18 cellular contexts compared by ENCODE assay signal in genomic region chr3:480070-480469, GRCh38.
DNase-seq lines count a peak whose midpoint lies in the region; ATAC-seq and TF ChIP-seq lines count a peak whose summit lies in the region.
"Had no signal": no experiment of that assay in that cellular context is flagged by ENCODE, and none has a peak within 500 bp of the region (broad histone marks: within the 10 kb centered on the region; RNA-seq: fewer than 3 reads in every experiment).

No MANE protein-coding gene starts in this region.

- peaks cover 1% of the 10 kb centered on the region for H3K36me3 Mint-ChIP-seq in progenitor cell of endocrine pancreas (ENCODE audit: insufficient read depth)
- no peaks in the 10 kb centered on the region for H3K36me3 Mint-ChIP-seq in activated T-cell treated with anti-CD3 and anti-CD28 coated beads, Interleukin-2, amount 50 U/mL, for 72 hours (ENCODE audit: insufficient read depth in 2 of 2)
- H3K36me3 Mint-ChIP-seq: stimulated activated effector memory CD8-positive, alpha-beta T cell treated with anti-CD3 and anti-CD28 coated beads, Interleukin-12 subunit alpha, Interleukin-12 subunit beta, amount 100 ng/mL, for 72 hours had no signal

- DNase-seq in putamen (ENCODE audit: low spot score) = no peak
- no peak for DNase-seq in progenitor cell of endocrine pancreas (ENCODE audit: low spot score, unreplicated experiment)
- no peak for DNase-seq in NCI-H187 treated with DMSO at 0.1 percent for 48 hours (lab: John Stamatoyannopoulos, UW)
- no peak for DNase-seq in activated T-cell treated with anti-CD3 and anti-CD28 coated beads, Interleukin-2, amount 50 U/mL, for 72 hours
- DNase-seq: activated CD4-positive, alpha-beta T cell treated with anti-CD3 and anti-CD28 coated beads, Interleukin-2, amount 10 ng/mL, durations not matched to agents 7 days and 5 days; body of pancreas; H7; kidney glomerular epithelial cell; mesenchymal stem cell; NCI-H1417 treated with DMSO at 0.1 percent for 48 hours; stimulated activated CD4-positive, alpha-beta T cell treated with anti-CD3 and anti-CD28 coated beads, Interleukin-12 subunit alpha, Interleukin-12 subunit beta, amount 100 ng/mL, for 4 hours; tibial artery had no signal

- ATAC-seq in GM18868 (IDR thresholded peaks at IDR 0.05; ENCODE audit: unreplicated experiment) = peak; percentile 57
- ATAC-seq in GM21526 (IDR thresholded peaks at IDR 0.05; ENCODE audit: low FRiP score, unreplicated experiment) = peak; percentile 61
- peak; percentile 96 for ATAC-seq in HG02938 (IDR thresholded peaks at IDR 0.05; ENCODE audit: unreplicated experiment)
- ATAC-seq in HG03571 (IDR thresholded peaks at IDR 0.05; ENCODE audit: unreplicated experiment) = peak; percentile 58
- ATAC-seq in activated T-cell treated with anti-CD3 and anti-CD28 coated beads, Interleukin-2, amount 50 U/mL, for 72 hours (replicated peaks in 1 of 2) = no peak
- ATAC-seq: activated naive CD4-positive, alpha-beta T cell treated with anti-CD3 and anti-CD28 coated beads, Interleukin-2, amount 50 U/mL, for 72 hours; body of pancreas; stimulated activated effector memory CD8-positive, alpha-beta T cell treated with anti-CD3 and anti-CD28 coated beads, Interleukin-12 subunit alpha, Interleukin-12 subunit beta, amount 100 ng/mL, for 72 hours had no signal

- TF ChIP-seq CTCF in progenitor cell of endocrine pancreas (IDR thresholded peaks at IDR 0.05; ENCODE audit: unreplicated experiment) = no peak

- H3K4me1 Mint-ChIP-seq in progenitor cell of endocrine pancreas (ENCODE audit: low read depth) = peaks cover 1% of the 10 kb centered on the region
- H3K4me1 Mint-ChIP-seq in activated T-cell treated with anti-CD3 and anti-CD28 coated beads, Interleukin-2, amount 50 U/mL, for 72 hours (ENCODE audit: low read depth) = no peaks in the 10 kb centered on the region
- H3K4me1 Mint-ChIP-seq: activated CD4-positive, alpha-beta T cell treated with anti-CD3 and anti-CD28 coated beads, Interleukin-2, amount 10 ng/mL, durations not matched to agents 7 days and 5 days; stimulated activated effector memory CD8-positive, alpha-beta T cell treated with anti-CD3 and anti-CD28 coated beads, Interleukin-12 subunit alpha, Interleukin-12 subunit beta, amount 100 ng/mL, for 72 hours had no signal

- no peaks in the 10 kb centered on the region for H3K27me3 Mint-ChIP-seq in progenitor cell of endocrine pancreas
- H3K27me3 Mint-ChIP-seq in activated T-cell treated with anti-CD3 and anti-CD28 coated beads, Interleukin-2, amount 50 U/mL, for 72 hours (ENCODE audit: low read depth) = no peaks in the 10 kb centered on the region
- H3K27me3 Mint-ChIP-seq: activated CD4-positive, alpha-beta T cell treated with anti-CD3 and anti-CD28 coated beads, Interleukin-2, amount 10 ng/mL, durations not matched to agents 7 days and 5 days had no signal

- H3K9me3 Mint-ChIP-seq in progenitor cell of endocrine pancreas (ENCODE audit: low read depth) = peaks cover 18% of the 10 kb centered on the region
- peaks cover 11 to 14% of the 10 kb centered on the region in 2 donors for H3K9me3 Mint-ChIP-seq in activated T-cell treated with anti-CD3 and anti-CD28 coated beads, Interleukin-2, amount 50 U/mL, for 72 hours

- no peak overlapping the region for H3K27ac Mint-ChIP-seq in progenitor cell of endocrine pancreas
- no peak overlapping the region for H3K27ac Mint-ChIP-seq in activated T-cell treated with anti-CD3 and anti-CD28 coated beads, Interleukin-2, amount 50 U/mL, for 72 hours
- H3K27ac Mint-ChIP-seq: activated CD4-positive, alpha-beta T cell treated with anti-CD3 and anti-CD28 coated beads, Interleukin-2, amount 10 ng/mL, durations not matched to agents 7 days and 5 days; activated naive CD4-positive, alpha-beta T cell treated with anti-CD3 and anti-CD28 coated beads, Interleukin-2, amount 50 U/mL, for 72 hours; stimulated activated effector memory CD8-positive, alpha-beta T cell treated with anti-CD3 and anti-CD28 coated beads, Interleukin-12 subunit alpha, Interleukin-12 subunit beta, amount 100 ng/mL, for 72 hours had no signal

- H3K4me3 Mint-ChIP-seq in progenitor cell of endocrine pancreas (ENCODE audit: low read depth) = no peak overlapping the region
- no peak overlapping the region for H3K4me3 Mint-ChIP-seq in activated T-cell treated with anti-CD3 and anti-CD28 coated beads, Interleukin-2, amount 50 U/mL, for 72 hours
- H3K4me3 Mint-ChIP-seq: activated CD4-positive, alpha-beta T cell treated with anti-CD3 and anti-CD28 coated beads, Interleukin-2, amount 10 ng/mL, durations not matched to agents 7 days and 5 days; stimulated activated effector memory CD8-positive, alpha-beta T cell treated with anti-CD3 and anti-CD28 coated beads, Interleukin-12 subunit alpha, Interleukin-12 subunit beta, amount 100 ng/mL, for 72 hours had no signal

Comparison
In these comparisons a context has a peak if more than half of its experiments do, and no peak if none do; other contexts are left out.
1. ATAC-seq: peak in GM18868 (single experiment), GM21526 (single experiment), HG02938 (single experiment) and HG03571 (single experiment); none in activated T-cell treated with anti-CD3 and anti-CD28 coated beads, Interleukin-2, amount 50 U/mL, for 72 hours (0 of 2).